12 cellular contexts compared by ENCODE assay signal in genomic region chr11:67466962-67467771, GRCh38. TPM values are rescaled to one million over a fixed set of nuclear protein-coding genes. Genes with fewer than 3 reads are reported as not detected.
DNase-seq lines count a peak whose midpoint lies in the region; ATAC-seq lines count a peak whose summit lies in the region.
"Had no signal": no experiment of that assay in that cellular context is flagged by ENCODE, and none has a peak within 500 bp of the region (broad histone marks: within the 10 kb centered on the region; RNA-seq: fewer than 3 reads in every experiment).

No MANE protein-coding gene starts in this region.

- H3K27me3 ChIP-seq in stomach smooth muscle (ENCODE audit: control insufficient read depth in 1 of 2, insufficient read depth in 2 of 2, low read length in 2 of 2) = no peaks in the 10 kb centered on the region

- H3K4me3 Mint-ChIP-seq in activated CD4-positive, alpha-beta T cell treated with anti-CD3 and anti-CD28 coated beads for 36 hours = peak overlapping the region; percentile 82
- peak overlapping the region; percentile 87 for H3K4me3 Mint-ChIP-seq in activated CD8-positive, alpha-beta T cell treated with anti-CD3 and anti-CD28 coated beads, Interleukin-2, amount 10 ng/mL, durations not matched to agents 7 days and 5 days
- peak overlapping the region; percentile 19 to 87 (median 52) for H3K4me3 Mint-ChIP-seq in immature natural killer cell

- DNase-seq in activated CD4-positive, alpha-beta T cell treated with anti-CD3 and anti-CD28 coated beads for 36 hours = no peak
- DNase-seq in activated CD4-positive, alpha-beta T cell treated with anti-CD3 and anti-CD28 coated beads, Interleukin-2, amount 50 U/mL, for 48 hours = no peak
- DNase-seq in activated CD8-positive, alpha-beta T cell treated with anti-CD3 and anti-CD28 coated beads, Interleukin-2, amount 10 ng/mL, durations not matched to agents 7 days and 5 days = no peak
- no peak for DNase-seq in immature natural killer cell
- DNase-seq in hepatic stellate cell (ENCODE audit: low spot score) = no peak
- no peak for DNase-seq in NK-92 (lab: John Stamatoyannopoulos, UW; ENCODE audit: unreplicated experiment)
- DNase-seq: NCI-H1048, T-helper 9 cell had no signal

- CTCF ChIA-PET in activated CD4-positive, alpha-beta T cell treated with anti-CD3 and anti-CD28 coated beads for 36 hours (lab: Charles Lee) = interaction anchor here (0.6 to 1.3 kb wide), 4 partner anchors 20 to 122 kb away, joined by 3 to 6 read pairs (median 3); no protein-coding TSS in a partner anchor
- CTCF ChIA-PET in activated CD8-positive, alpha-beta T cell treated with anti-CD3 and anti-CD28 coated beads, Interleukin-2, amount 10 ng/mL, durations not matched to agents 7 days and 5 days (lab: Charles Lee) = interaction anchor here (1.1 to 3.2 kb wide), 6 partner anchors 29 to 107 kb away, joined by 4 to 21 read pairs (median 6); partner anchors contain the start of genes PITPNM1, PPP1CA and PTPRCAP

- H3K4me3 ChIP-seq in stomach smooth muscle (ENCODE audit: low read length in 2 of 2) = no peak overlapping the region

- H3K9me3 ChIP-seq in stomach smooth muscle (ENCODE audit: control insufficient read depth in 2 of 2, low read length in 2 of 2) = no peaks in the 10 kb centered on the region

- H3K36me3 Mint-ChIP-seq in activated CD4-positive, alpha-beta T cell treated with anti-CD3 and anti-CD28 coated beads for 36 hours (ENCODE audit: low read depth) = peaks cover 9% of the 10 kb centered on the region
- H3K36me3 Mint-ChIP-seq in activated CD8-positive, alpha-beta T cell treated with anti-CD3 and anti-CD28 coated beads, Interleukin-2, amount 10 ng/mL, durations not matched to agents 7 days and 5 days (ENCODE audit: low read depth) = peaks cover 4% of the 10 kb centered on the region
- no peaks in the 10 kb centered on the region for H3K36me3 Mint-ChIP-seq in immature natural killer cell

- peak overlapping the region; percentile 78 for H3K27ac Mint-ChIP-seq in activated CD4-positive, alpha-beta T cell treated with anti-CD3 and anti-CD28 coated beads for 36 hours
- H3K27ac Mint-ChIP-seq in activated CD8-positive, alpha-beta T cell treated with anti-CD3 and anti-CD28 coated beads, Interleukin-2, amount 10 ng/mL, durations not matched to agents 7 days and 5 days = peak overlapping the region; percentile 74
- H3K27ac Mint-ChIP-seq in immature natural killer cell = peak overlapping the region in 5 of 6 donors; percentile 34 to 83 (median 67)

- peak overlapping the region; percentile 31 for H3K27ac ChIP-seq in stomach smooth muscle (ENCODE audit: low read length)

- H3K36me3 ChIP-seq in stomach smooth muscle (ENCODE audit: control insufficient read depth in 2 of 2, insufficient read depth in 2 of 2, low read length in 2 of 2) = no peaks in the 10 kb centered on the region

- peaks cover 38% of the 10 kb centered on the region for H3K4me1 ChIP-seq in stomach smooth muscle (ENCODE audit: control insufficient read depth, insufficient read depth, low read length)

- POLR2A ChIA-PET in activated CD4-positive, alpha-beta T cell treated with anti-CD3 and anti-CD28 coated beads for 36 hours (lab: Charles Lee) = interaction anchor here (0.7 to 0.8 kb wide), 2 partner anchors 63 to 149 kb away, joined by 3 to 4 read pairs; partner anchors contain the start of gene TBC1D10C
- POLR2A ChIA-PET in activated CD8-positive, alpha-beta T cell treated with anti-CD3 and anti-CD28 coated beads, Interleukin-2, amount 10 ng/mL, durations not matched to agents 7 days and 5 days (lab: Charles Lee) = interaction anchor here (1.0 to 8.7 kb wide), 3 partner anchors 15 to 30 kb away, joined by 3 to 103 read pairs (median 70); partner anchors contain the start of genes AIP and PTPRCAP

- intact Hi-C loops in activated CD4-positive, alpha-beta T cell treated with anti-CD3 and anti-CD28 coated beads for 36 hours (cut with DNase I, micrococcal nuclease) = loop anchor here in 1 of 2 experiments (5.0 kb wide), 1 partner anchor 40 kb away; the partner anchor contains the start of gene RPS6KB2

- H3K9me3 Mint-ChIP-seq in activated CD4-positive, alpha-beta T cell treated with anti-CD3 and anti-CD28 coated beads for 36 hours (ENCODE audit: low read depth) = no peaks in the 10 kb centered on the region
- H3K9me3 Mint-ChIP-seq in activated CD8-positive, alpha-beta T cell treated with anti-CD3 and anti-CD28 coated beads, Interleukin-2, amount 10 ng/mL, durations not matched to agents 7 days and 5 days (ENCODE audit: insufficient read depth) = no peaks in the 10 kb centered on the region
- H3K9me3 Mint-ChIP-seq in immature natural killer cell = no peaks in the 10 kb centered on the region

- peak overlapping the region; percentile 64 to 87 for H3K9ac ChIP-seq in stomach smooth muscle (ENCODE audit: low read length in 2 of 2)

- no peak for ATAC-seq in activated CD4-positive, alpha-beta T cell treated with anti-CD3 and anti-CD28 coated beads for 36 hours
- ATAC-seq in activated CD8-positive, alpha-beta T cell treated with anti-CD3 and anti-CD28 coated beads, Interleukin-2, amount 10 ng/mL, durations not matched to agents 7 days and 5 days = no peak
- ATAC-seq in HG03521 (IDR thresholded peaks at IDR 0.05; ENCODE audit: unreplicated experiment) = no peak

- peaks cover 24% of the 10 kb centered on the region for H3K4me1 Mint-ChIP-seq in activated CD4-positive, alpha-beta T cell treated with anti-CD3 and anti-CD28 coated beads for 36 hours
- H3K4me1 Mint-ChIP-seq in activated CD8-positive, alpha-beta T cell treated with anti-CD3 and anti-CD28 coated beads, Interleukin-2, amount 10 ng/mL, durations not matched to agents 7 days and 5 days (ENCODE audit: low read depth) = peaks cover 38% of the 10 kb centered on the region
- H3K4me1 Mint-ChIP-seq in immature natural killer cell = peaks cover 25 to 31% of the 10 kb centered on the region in 2 donors

- no peaks in the 10 kb centered on the region for H3K27me3 Mint-ChIP-seq in activated CD4-positive, alpha-beta T cell treated with anti-CD3 and anti-CD28 coated beads for 36 hours
- no peaks in the 10 kb centered on the region for H3K27me3 Mint-ChIP-seq in activated CD8-positive, alpha-beta T cell treated with anti-CD3 and anti-CD28 coated beads, Interleukin-2, amount 10 ng/mL, durations not matched to agents 7 days and 5 days (ENCODE audit: low read depth)
- peaks cover 0 to 9% (median 2%) of the 10 kb centered on the region in 3 donors for H3K27me3 Mint-ChIP-seq in immature natural killer cell (ENCODE audit: low read depth in 3 of 3)

RNA-seq across cellular contexts. Expression of gene TMEM134, which starts 1.9 kb away (rescaled TPM):
- total RNA-seq in activated CD4-positive, alpha-beta T cell treated with anti-CD3 and anti-CD28 coated beads for 36 hours = 10 to 100 TPM; 69.9 to 74.7 TPM
- total RNA-seq in activated CD8-positive, alpha-beta T cell treated with anti-CD3 and anti-CD28 coated beads, Interleukin-2, amount 10 ng/mL, durations not matched to agents 7 days and 5 days = 10 to 100 TPM; 39.6 to 42.5 TPM
- 100 to 1,000 TPM; 154 to 255 (median 189) TPM for polyA plus RNA-seq in immature natural killer cell

RNA-seq across cellular contexts. Expression of gene CABP4, which starts 12.0 kb away (rescaled TPM):
- under 1 TPM; 0.37 to 0.46 TPM for total RNA-seq in activated CD4-positive, alpha-beta T cell treated with anti-CD3 and anti-CD28 coated beads for 36 hours
- 1 to 10 TPM; 1.6 to 1.9 TPM for total RNA-seq in activated CD8-positive, alpha-beta T cell treated with anti-CD3 and anti-CD28 coated beads, Interleukin-2, amount 10 ng/mL, durations not matched to agents 7 days and 5 days
- polyA plus RNA-seq in immature natural killer cell = 1 to 10 TPM in 1 of 3 donors, not detected in 2; 1.6 TPM

RNA-seq across cellular contexts. Expression of gene GPR152, which starts 14.6 kb away (rescaled TPM):
- not detected for total RNA-seq in activated CD4-positive, alpha-beta T cell treated with anti-CD3 and anti-CD28 coated beads for 36 hours
- total RNA-seq in activated CD8-positive, alpha-beta T cell treated with anti-CD3 and anti-CD28 coated beads, Interleukin-2, amount 10 ng/mL, durations not matched to agents 7 days and 5 days = not detected
- 1 to 10 TPM in 1 of 3 donors, under 1 TPM in 1, not detected in 1; 0.23 to 2.5 TPM for polyA plus RNA-seq in immature natural killer cell
- total RNA-seq: ureter had no signal
- polyA plus RNA-seq: small intestine had no signal

RNA-seq across cellular contexts. Expression of gene AIP, which starts 15.7 kb away (rescaled TPM):
- 100 to 1,000 TPM; 142 to 144 TPM for total RNA-seq in activated CD4-positive, alpha-beta T cell treated with anti-CD3 and anti-CD28 coated beads for 36 hours
- total RNA-seq in activated CD8-positive, alpha-beta T cell treated with anti-CD3 and anti-CD28 coated beads, Interleukin-2, amount 10 ng/mL, durations not matched to agents 7 days and 5 days = 100 to 1,000 TPM; 156 to 163 TPM
- polyA plus RNA-seq in immature natural killer cell = 100 to 1,000 TPM; 130 to 163 (median 157) TPM

RNA-seq across cellular contexts. Expression of gene CORO1B, which starts 23.9 kb away (rescaled TPM):
- total RNA-seq in activated CD4-positive, alpha-beta T cell treated with anti-CD3 and anti-CD28 coated beads for 36 hours = 100 to 1,000 TPM; 178 to 285 TPM
- 100 to 1,000 TPM; 157 to 169 TPM for total RNA-seq in activated CD8-positive, alpha-beta T cell treated with anti-CD3 and anti-CD28 coated beads, Interleukin-2, amount 10 ng/mL, durations not matched to agents 7 days and 5 days
- polyA plus RNA-seq in immature natural killer cell = 10 to 100 TPM in 1 of 3 donors, 1 to 10 TPM in 2; 7.1 to 10.3 (median 9.2) TPM
